In the genomic region with DNA sequence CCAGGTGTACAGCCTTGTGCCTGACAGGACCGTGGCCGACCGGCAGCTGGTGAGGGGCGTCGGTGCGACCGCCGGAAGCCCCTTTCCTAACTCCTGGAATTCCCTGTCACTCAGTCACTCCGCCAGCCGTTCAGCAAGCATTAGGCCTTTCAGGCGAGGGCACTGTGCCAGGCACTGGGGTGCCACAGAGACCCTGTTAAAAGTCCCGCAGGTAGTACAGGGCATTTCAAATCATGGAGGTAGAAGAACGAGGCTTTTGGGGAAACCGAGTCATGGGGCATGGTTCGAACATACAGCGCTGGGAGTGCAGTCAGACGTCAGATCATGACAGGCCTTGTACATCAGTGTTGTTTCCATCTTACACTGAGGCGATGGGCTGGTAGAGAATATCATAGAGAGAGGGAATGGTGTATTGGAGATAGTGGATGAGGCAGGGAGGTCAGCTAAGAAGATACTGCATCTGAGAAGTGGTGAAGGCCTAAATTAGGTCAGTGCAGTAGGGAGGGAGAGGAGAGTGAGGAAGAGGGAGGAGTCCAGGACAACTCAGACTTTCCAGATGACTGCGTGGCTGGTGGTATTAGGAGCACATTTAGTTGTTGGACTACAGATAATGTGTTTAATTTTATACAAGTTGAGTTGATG, we compare ENCODE assay signal across 6 cellular contexts. TPM values are rescaled to one million over a fixed set of nuclear protein-coding genes. Genes with fewer than 3 reads are reported as not detected.
DNase-seq lines count a peak whose midpoint lies in the region; ATAC-seq, FAIRE-seq and TF ChIP-seq lines count a peak whose summit lies in the region.

No MANE protein-coding gene starts in this region.

- POLR2A ChIA-PET in activated CD8-positive, alpha-beta T cell treated with anti-CD3 and anti-CD28 coated beads, Interleukin-2, amount 10 ng/mL, durations not matched to agents 7 days and 5 days (lab: Charles Lee), result interaction anchor here (1.5 to 6.0 kb wide), 4 partner anchors 11 to 320 kb away, joined by 4 to 68 read pairs (median 8); a partner anchor contains a TSS

- H3K4me1 ChIP-seq in GM23338 (ENCODE audit: insufficient read depth), result peaks cover 6% of the 10 kb centered on the region
- H3K4me1 ChIP-seq in right lobe of liver, result peaks cover 0 to 29% (median 7%) of the 10 kb centered on the region in 4 donors

- H3K36me3 ChIP-seq in GM23338 (ENCODE audit: insufficient read depth) (no peaks in the 10 kb centered on the region), right lobe of liver (peaks cover 0 to 19% (median 4%) of the 10 kb centered on the region in 4 donors)

- peak overlapping the region; percentile 89 for H3K4me3 Mint-ChIP-seq in GM23338
- peak overlapping the region; percentile 95 for H3K4me3 Mint-ChIP-seq in activated CD8-positive, alpha-beta T cell treated with anti-CD3 and anti-CD28 coated beads, Interleukin-2, amount 10 ng/mL, durations not matched to agents 7 days and 5 days

- peaks cover 32% of the 10 kb centered on the region for H3K9me3 Mint-ChIP-seq in GM23338
- H3K9me3 Mint-ChIP-seq in activated CD8-positive, alpha-beta T cell treated with anti-CD3 and anti-CD28 coated beads, Interleukin-2, amount 10 ng/mL, durations not matched to agents 7 days and 5 days (ENCODE audit: insufficient read depth), result no peaks in the 10 kb centered on the region

- ATAC-seq in GM23338, result no peak
- ATAC-seq in activated CD8-positive, alpha-beta T cell treated with anti-CD3 and anti-CD28 coated beads, Interleukin-2, amount 10 ng/mL, durations not matched to agents 7 days and 5 days, result no peak
- ATAC-seq in right lobe of liver, result no peak

- H3K4me2 ChIP-seq in GM23338, result peak overlapping the region; percentile 85

- H3K9me3 ChIP-seq in right lobe of liver, result no peaks in the 10 kb centered on the region

- H3K4me1 Mint-ChIP-seq in GM23338, result peaks cover 8% of the 10 kb centered on the region
- peaks cover 37% of the 10 kb centered on the region for H3K4me1 Mint-ChIP-seq in activated CD8-positive, alpha-beta T cell treated with anti-CD3 and anti-CD28 coated beads, Interleukin-2, amount 10 ng/mL, durations not matched to agents 7 days and 5 days (ENCODE audit: low read depth)

- H2AFZ ChIP-seq in GM23338, result peak overlapping the region; percentile 88

- FAIRE-seq in GM12892 (lab: Jason Lieb, UNC), result no peak

- CTCF ChIA-PET in activated CD8-positive, alpha-beta T cell treated with anti-CD3 and anti-CD28 coated beads, Interleukin-2, amount 10 ng/mL, durations not matched to agents 7 days and 5 days (lab: Charles Lee), result interaction anchor here (2.6 to 2.7 kb wide), 2 partner anchors 14 to 21 kb away, joined by 14 read pairs; a partner anchor contains a TSS

- peak overlapping the region; percentile 99 for H3K27ac Mint-ChIP-seq in GM23338
- H3K27ac Mint-ChIP-seq in activated CD8-positive, alpha-beta T cell treated with anti-CD3 and anti-CD28 coated beads, Interleukin-2, amount 10 ng/mL, durations not matched to agents 7 days and 5 days, result peak overlapping the region; percentile 100

- DNase-seq in GM23338 (ENCODE audit: low spot score) (no peak), right lobe of liver (no peak), NCI-H2107 treated with DMSO at 0.1 percent for 48 hours (lab: John Stamatoyannopoulos, UW; ENCODE audit: unreplicated experiment) (no peak), SK-N-DZ (ENCODE audit: low spot score) (no peak), GM12892 (ENCODE audit: insufficient read length) (no peak)
- no peak for DNase-seq in activated CD8-positive, alpha-beta T cell treated with anti-CD3 and anti-CD28 coated beads, Interleukin-2, amount 10 ng/mL, durations not matched to agents 7 days and 5 days

- H3K4me3 ChIP-seq in GM23338 (peak overlapping the region; percentile 76), right lobe of liver (peak overlapping the region; percentile 56 to 88 (median 78))

- peak overlapping the region; percentile 89; the same call in 1 of the 2 replicates for H3K27ac ChIP-seq in GM23338 (ENCODE audit: low read depth)
- H3K27ac ChIP-seq in right lobe of liver, result peak overlapping the region; percentile 88 to 94 (median 90)

- H3K27me3 Mint-ChIP-seq in GM23338 (ENCODE audit: insufficient read depth, low read depth, poor library complexity), result peaks cover 21% of the 10 kb centered on the region
- no peaks in the 10 kb centered on the region for H3K27me3 Mint-ChIP-seq in activated CD8-positive, alpha-beta T cell treated with anti-CD3 and anti-CD28 coated beads, Interleukin-2, amount 10 ng/mL, durations not matched to agents 7 days and 5 days (ENCODE audit: low read depth)

- H3K36me3 Mint-ChIP-seq in GM23338 (ENCODE audit: low read depth), result peaks cover 53% of the 10 kb centered on the region
- H3K36me3 Mint-ChIP-seq in activated CD8-positive, alpha-beta T cell treated with anti-CD3 and anti-CD28 coated beads, Interleukin-2, amount 10 ng/mL, durations not matched to agents 7 days and 5 days (ENCODE audit: low read depth), result peaks cover 25% of the 10 kb centered on the region

- H3K27me3 ChIP-seq in GM23338 (ENCODE audit: insufficient read depth), result no peaks in the 10 kb centered on the region
- no peaks in the 10 kb centered on the region for H3K27me3 ChIP-seq in right lobe of liver

- no peak for TF ChIP-seq POLR2A in right lobe of liver (IDR thresholded peaks at IDR 0.05)
- no peak for TF ChIP-seq POLR2A in GM12892 (IDR thresholded peaks at IDR 0.05; ENCODE audit: low read depth, low read length)

- peaks cover 14% of the 10 kb centered on the region for H3K79me2 ChIP-seq in GM23338 (replicated peaks; ENCODE audit: insufficient read depth)

- no peaks in the 10 kb centered on the region for H4K20me1 ChIP-seq in GM23338 (replicated peaks; ENCODE audit: insufficient read depth)

- WGBS in right lobe of liver (ENCODE audit: insufficient coverage, low coverage, low lambda C conversion rate, missing lambda C conversion rate), result 8% methylated on average over 9 of the region's 19 CpGs

- H3K9me2 ChIP-seq in GM23338 (ENCODE audit: insufficient read depth), result no peaks in the 10 kb centered on the region

- H3F3A ChIP-seq in GM23338 (replicated peaks; ENCODE audit: low read depth), result peaks cover 9% of the 10 kb centered on the region

- intact Hi-C loops in right lobe of liver (cut with DNase I), result no loop called here

- TF ChIP-seq CTCF in GM23338 (conservative IDR thresholded peaks at IDR 0.05; ENCODE audit: low read depth in 2 of 2), result no peak
- TF ChIP-seq CTCF in right lobe of liver (IDR thresholded peaks at IDR 0.05), result no peak

TF ChIP-seq in GM23338, 12 proteins besides CTCF, POLR2A, EP300 and RAD21 (continues in another document):
- TF ChIP-seq POLR2AphosphoS5 (IDR thresholded peaks at IDR 0.05; ENCODE audit: low read depth), result no peak
- no peak for TF ChIP-seq STAT1 (IDR thresholded peaks at IDR 0.05; ENCODE audit: unreplicated experiment)
- no peak for TF ChIP-seq ZNF331 (CRISPR knock-in tag; IDR thresholded peaks at IDR 0.05; ENCODE audit: low read depth)
- TF ChIP-seq EZH2phosphoT487 (IDR thresholded peaks at IDR 0.05; ENCODE audit: unreplicated experiment), result no peak
- no peak for TF ChIP-seq ZNF114 (CRISPR knock-in tag; IDR thresholded peaks at IDR 0.05)

RNA-seq across cellular contexts. Expression of a gene that starts 0.9 kb away (rescaled TPM):
- 12.1 and 19.7 TPM in 2 replicates for total RNA-seq in GM23338 (2014; rRNA removed; shearing (Covaris generic))
- polyA plus RNA-seq in GM23338 (2016; fragmentation: Nextera tagmentation; extraction: Ambion mirVana), result 15.6 and 16.2 TPM in 2 replicates
- 10 to 100 TPM; 14.8 to 17.7 TPM for total RNA-seq in activated CD8-positive, alpha-beta T cell treated with anti-CD3 and anti-CD28 coated beads, Interleukin-2, amount 10 ng/mL, durations not matched to agents 7 days and 5 days
- 10 to 100 TPM in 5 of 6 experiments, 1 to 10 TPM in 1; 9.8 to 14.6 (median 12.1) TPM for total RNA-seq in right lobe of liver
- 27.3 and 29.7 TPM in 2 replicates for polyA plus RNA-seq in SK-N-DZ (2014; cell fraction: cytosol; rRNA removed)
- polyA plus RNA-seq in SK-N-DZ (2014; cell fraction: nucleus; rRNA removed), result 109 and 119 TPM in 2 replicates
- polyA plus RNA-seq in GM12892 (2012; ENCODE audit: missing spikeins), result 14.0 TPM

RNA-seq across cellular contexts. Expression of a gene that starts 9.0 kb away (rescaled TPM):
- total RNA-seq in GM23338 (2014; rRNA removed; shearing (Covaris generic)), result 0.97 and 2.4 TPM in 2 replicates
- polyA plus RNA-seq in GM23338 (2016; fragmentation: Nextera tagmentation; extraction: Ambion mirVana), result 0.48 TPM in 1 of 2 replicates, not detected in the other
- 1 to 10 TPM; 3.6 to 5.1 TPM for total RNA-seq in activated CD8-positive, alpha-beta T cell treated with anti-CD3 and anti-CD28 coated beads, Interleukin-2, amount 10 ng/mL, durations not matched to agents 7 days and 5 days
- total RNA-seq in right lobe of liver, result 1,000 to 10,000 TPM; 1,495 to 2,818 (median 2,205) TPM
- 1.6 and 5.1 TPM in 2 replicates for polyA plus RNA-seq in SK-N-DZ (2014; cell fraction: cytosol; rRNA removed)
- polyA plus RNA-seq in SK-N-DZ (2014; cell fraction: nucleus; rRNA removed), result 31.0 and 34.1 TPM in 2 replicates
- polyA plus RNA-seq in GM12892 (2012; ENCODE audit: missing spikeins), result 1.8 TPM

RNA-seq across cellular contexts. Expression of a gene that starts 13.9 kb away (rescaled TPM):
- 47.2 and 50.2 TPM in 2 replicates for total RNA-seq in GM23338 (2014; rRNA removed; shearing (Covaris generic))
- 21.6 and 24.5 TPM in 2 replicates for polyA plus RNA-seq in GM23338 (2016; fragmentation: Nextera tagmentation; extraction: Ambion mirVana)
- total RNA-seq in activated CD8-positive, alpha-beta T cell treated with anti-CD3 and anti-CD28 coated beads, Interleukin-2, amount 10 ng/mL, durations not matched to agents 7 days and 5 days, result 10 to 100 TPM; 73.2 to 73.4 TPM
- total RNA-seq in right lobe of liver, result 10 to 100 TPM; 26.3 to 73.1 (median 47.1) TPM
- polyA plus RNA-seq in SK-N-DZ (2014; cell fraction: cytosol; rRNA removed), result 31.3 and 31.4 TPM in 2 replicates
- 195 and 266 TPM in 2 replicates for polyA plus RNA-seq in SK-N-DZ (2014; cell fraction: nucleus; rRNA removed)
- 44.8 TPM for polyA plus RNA-seq in GM12892 (2012; ENCODE audit: missing spikeins)

RNA-seq across cellular contexts. Expression of a gene that starts 14.1 kb away (rescaled TPM):
- total RNA-seq in GM23338 (2014; rRNA removed; shearing (Covaris generic)), result 64.0 and 69.0 TPM in 2 replicates
- polyA plus RNA-seq in GM23338 (2016; fragmentation: Nextera tagmentation; extraction: Ambion mirVana), result 86.0 and 93.4 TPM in 2 replicates
- total RNA-seq in activated CD8-positive, alpha-beta T cell treated with anti-CD3 and anti-CD28 coated beads, Interleukin-2, amount 10 ng/mL, durations not matched to agents 7 days and 5 days, result 10 to 100 TPM; 67.1 to 70.8 TPM
- 10 to 100 TPM in 5 of 6 experiments, 1 to 10 TPM in 1; 9.3 to 33.8 (median 18.3) TPM for total RNA-seq in right lobe of liver
- polyA plus RNA-seq in SK-N-DZ (2014; cell fraction: cytosol; rRNA removed), result 146 and 170 TPM in 2 replicates
- polyA plus RNA-seq in SK-N-DZ (2014; cell fraction: nucleus; rRNA removed), result 120 and 128 TPM in 2 replicates
- polyA plus RNA-seq in GM12892 (2012; ENCODE audit: missing spikeins), result 51.4 TPM

RNA-seq across cellular contexts. Expression of a gene that starts 26.9 kb away (rescaled TPM):
- not detected in 2 replicates for total RNA-seq in GM23338 (2014; rRNA removed; shearing (Covaris generic))
- polyA plus RNA-seq in GM23338 (2016; fragmentation: Nextera tagmentation; extraction: Ambion mirVana), result 0.86 TPM in 1 of 2 replicates, not detected in the other
- total RNA-seq in activated CD8-positive, alpha-beta T cell treated with anti-CD3 and anti-CD28 coated beads, Interleukin-2, amount 10 ng/mL, durations not matched to agents 7 days and 5 days, result under 1 TPM in 1 of 2 experiments, not detected in 1; 0.58 TPM
- total RNA-seq in right lobe of liver, result 1,000 to 10,000 TPM; 1,939 to 4,112 (median 3,131) TPM
- polyA plus RNA-seq in SK-N-DZ (2014; cell fraction: cytosol; rRNA removed), result not detected in 2 replicates
- polyA plus RNA-seq in SK-N-DZ (2014; cell fraction: nucleus; rRNA removed), result 0.42 TPM in 1 of 2 replicates, not detected in the other
- polyA plus RNA-seq in GM12892 (2012; ENCODE audit: missing spikeins), result 1.4 TPM

Comparison
In these comparisons a context has a peak if more than half of its experiments do, and no peak if none do; other contexts are left out.
1. RNA of a gene that starts 9.0 kb away (total RNA-seq): 1,495 to 2,818 TPM in right lobe of liver; 3.6 to 5.1 TPM in activated CD8-positive, alpha-beta T cell treated with anti-CD3 and anti-CD28 coated beads, Interleukin-2, amount 10 ng/mL, durations not matched to agents 7 days and 5 days and 0.97 to 2.4 TPM in GM23338; every median in the first group is over 100 times any median in the second.